1 cellular context compared by ENCODE assay signal in the genomic region with DNA sequence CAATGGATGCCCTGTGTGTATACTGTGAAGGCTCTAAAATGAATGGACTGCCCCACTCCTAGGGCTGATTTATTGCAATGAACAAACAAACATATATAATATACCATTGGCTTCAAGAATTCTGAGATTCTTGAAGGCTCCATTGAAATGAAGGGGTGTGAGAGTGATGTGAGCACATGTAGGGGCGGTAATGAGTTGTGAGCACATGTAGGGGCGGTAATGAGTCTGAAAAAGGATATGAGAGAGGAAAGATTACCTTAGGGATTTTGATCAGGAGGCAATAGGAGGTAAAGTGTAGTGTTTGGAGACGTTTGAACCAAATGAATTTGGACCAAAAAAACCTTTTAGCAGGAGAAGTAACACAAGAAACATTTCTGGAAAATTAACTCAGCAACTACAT.
TF ChIP-seq lines count a peak whose summit lies in the region.

No MANE protein-coding gene starts in this region.

TF ChIP-seq in HepG2, 621 proteins besides CTCF, POLR2A, EP300 and RAD21:
- TF ChIP-seq ZNF264 (CRISPR knock-in tag; IDR thresholded peaks at IDR 0.05) (no peak), NFKBIZ (CRISPR knock-in tag; IDR thresholded peaks at IDR 0.05) (no peak), TAF1 (CRISPR knock-in tag; IDR thresholded peaks at IDR 0.05) (no peak), CBX2 (IDR thresholded peaks at IDR 0.05; ENCODE audit: low read depth, low read length) (no peak), CBX2 (CRISPR knock-in tag; IDR thresholded peaks at IDR 0.05; ENCODE audit: low read depth) (no peak), KDM1A (CRISPR knock-in tag; IDR thresholded peaks at IDR 0.05) (no peak), ZNF562 (CRISPR knock-in tag; IDR thresholded peaks at IDR 0.05; ENCODE audit: borderline replicate concordance) (no peak), HDAC2 (CRISPR knock-in tag; IDR thresholded peaks at IDR 0.05) (no peak), SIN3A (IDR thresholded peaks at IDR 0.05; ENCODE audit: borderline replicate concordance, low read depth, low read length) (no peak), LCORL (IDR thresholded peaks at IDR 0.05) (no peak), LCORL (CRISPR knock-in tag; IDR thresholded peaks at IDR 0.05) (no peak), RARA (CRISPR knock-in tag; IDR thresholded peaks at IDR 0.05) (no peak), SNRNP70 (IDR thresholded peaks at IDR 0.05; ENCODE audit: low read depth, low read length) (no peak), ZNF749 (CRISPR knock-in tag; IDR thresholded peaks at IDR 0.05; ENCODE audit: borderline replicate concordance) (no peak), ZNF20 (CRISPR knock-in tag; IDR thresholded peaks at IDR 0.05) (no peak)
- TF ChIP-seq, protein P1, sequence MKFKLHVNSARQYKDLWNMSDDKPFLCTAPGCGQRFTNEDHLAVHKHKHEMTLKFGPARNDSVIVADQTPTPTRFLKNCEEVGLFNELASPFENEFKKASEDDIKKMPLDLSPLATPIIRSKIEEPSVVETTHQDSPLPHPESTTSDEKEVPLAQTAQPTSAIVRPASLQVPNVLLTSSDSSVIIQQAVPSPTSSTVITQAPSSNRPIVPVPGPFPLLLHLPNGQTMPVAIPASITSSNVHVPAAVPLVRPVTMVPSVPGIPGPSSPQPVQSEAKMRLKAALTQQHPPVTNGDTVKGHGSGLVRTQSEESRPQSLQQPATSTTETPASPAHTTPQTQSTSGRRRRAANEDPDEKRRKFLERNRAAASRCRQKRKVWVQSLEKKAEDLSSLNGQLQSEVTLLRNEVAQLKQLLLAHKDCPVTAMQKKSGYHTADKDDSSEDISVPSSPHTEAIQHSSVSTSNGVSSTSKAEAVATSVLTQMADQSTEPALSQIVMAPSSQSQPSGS (CRISPR knock-in tag; IDR thresholded peaks at IDR 0.05): no peak
- TF ChIP-seq, protein P2, sequence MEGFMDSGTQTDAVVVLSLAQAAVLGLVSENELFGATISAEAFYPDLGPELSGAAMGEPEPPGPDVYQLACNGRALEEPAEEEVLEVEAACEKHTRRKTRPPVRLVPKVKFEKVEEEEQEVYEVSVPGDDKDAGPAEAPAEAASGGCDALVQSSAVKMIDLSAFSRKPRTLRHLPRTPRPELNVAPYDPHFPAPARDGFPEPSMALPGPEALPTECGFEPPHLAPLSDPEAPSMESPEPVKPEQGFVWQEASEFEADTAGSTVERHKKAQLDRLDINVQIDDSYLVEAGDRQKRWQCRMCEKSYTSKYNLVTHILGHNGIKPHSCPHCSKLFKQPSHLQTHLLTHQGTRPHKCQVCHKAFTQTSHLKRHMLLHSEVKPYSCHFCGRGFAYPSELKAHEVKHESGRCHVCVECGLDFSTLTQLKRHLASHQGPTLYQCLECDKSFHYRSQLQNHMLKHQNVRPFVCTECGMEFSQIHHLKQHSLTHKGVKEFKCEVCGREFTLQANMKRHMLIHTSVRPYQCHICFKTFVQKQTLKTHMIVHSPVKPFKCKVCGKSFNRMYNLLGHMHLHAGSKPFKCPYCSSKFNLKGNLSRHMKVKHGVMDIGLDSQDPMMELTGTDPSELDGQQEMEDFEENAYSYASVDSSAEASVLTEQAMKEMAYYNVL (CRISPR knock-in tag; IDR thresholded peaks at IDR 0.05; ENCODE audit: borderline replicate concordance): no peak
